10 cellular contexts compared by ENCODE assay signal in the genomic region with DNA sequence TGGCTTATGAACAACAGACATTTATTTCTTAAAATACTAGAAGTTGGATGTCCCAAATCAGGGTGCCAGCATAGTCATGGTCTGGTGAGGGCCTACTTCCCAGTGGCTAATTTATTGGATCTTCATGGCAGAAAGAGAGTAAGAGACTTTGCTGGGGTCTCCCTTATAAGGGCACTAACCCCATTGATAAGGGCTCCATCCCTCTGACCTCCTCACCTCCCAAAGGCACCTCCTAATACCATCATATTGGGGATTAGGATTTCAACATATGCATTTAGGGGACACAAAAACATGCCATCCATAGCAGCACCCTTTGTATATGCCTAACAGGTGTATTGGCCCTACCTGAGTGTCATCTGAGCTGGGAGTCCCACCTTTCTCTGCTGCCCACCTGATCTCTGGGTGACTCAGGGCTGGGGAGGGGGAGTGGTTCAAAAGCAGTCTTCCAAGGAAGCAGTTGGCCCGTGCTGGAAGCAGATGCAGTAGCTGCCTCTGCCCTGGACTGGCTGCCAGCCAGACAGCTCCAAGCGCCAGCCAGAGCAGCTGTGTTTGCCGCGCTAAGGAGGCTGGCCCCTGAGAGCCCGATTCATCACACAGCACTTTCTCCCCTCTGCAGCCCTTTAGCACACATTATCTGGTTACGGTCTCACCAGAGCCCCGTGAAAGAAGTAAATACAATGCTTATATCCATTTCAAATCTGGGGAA.
A peak's percentile ranks its signal among the peaks of the same experiment; 100 is the strongest.
DNase-seq lines count a peak whose midpoint lies in the region; ATAC-seq and TF ChIP-seq lines count a peak whose summit lies in the region.
"Had no signal": no experiment of that assay in that cellular context is flagged by ENCODE, and none has a peak within 500 bp of the region (broad histone marks: within the 10 kb centered on the region; RNA-seq: fewer than 3 reads in every experiment).

No MANE protein-coding gene starts in this region.

- DNase-seq in DMS153 (lab: John Stamatoyannopoulos, UW) = peak; percentile 79
- DNase-seq in NCI-H2196 (lab: John Stamatoyannopoulos, UW; ENCODE audit: unreplicated experiment) = peak; percentile 90
- DNase-seq in epithelial cell of proximal tubule (ENCODE audit: low read depth) = peak; percentile 4
- peak in 45 of 56 donors; percentile 5 to 77 (median 48) for DNase-seq in nucleus accumbens (lab: John Stamatoyannopoulos, UW)
- DNase-seq in SKM-1 treated with dmso at 0.1 percent for 144 hours (lab: John Stamatoyannopoulos, UW; ENCODE audit: unreplicated experiment) = no peak
- DNase-seq in amniotic stem cell (lab: John Stamatoyannopoulos, UW) = no peak
- DNase-seq: stimulated activated naive CD4-positive, alpha-beta T cell had no signal

- no peak for TF ChIP-seq CTCF in epithelial cell of proximal tubule (conservative IDR thresholded peaks at IDR 0.05; ENCODE audit: low read depth, low read length)

- no peak overlapping the region for H3K4me3 ChIP-seq in epithelial cell of proximal tubule (ENCODE audit: low read depth, low read length)
- H3K4me3 ChIP-seq: cardiac muscle cell had no signal

- no peak for ATAC-seq in HG03439 (IDR thresholded peaks at IDR 0.05; ENCODE audit: unreplicated experiment)
- no peak for ATAC-seq in HG03571 (IDR thresholded peaks at IDR 0.05; ENCODE audit: unreplicated experiment)

Comparison
In these comparisons a context has a peak if more than half of its experiments do, and no peak if none do; other contexts are left out.
1. DNase-seq: peak in DMS153 (single experiment), NCI-H2196 (single experiment), epithelial cell of proximal tubule (single experiment) and nucleus accumbens (45 of 56); none in SKM-1 treated with dmso at 0.1 percent for 144 hours (single experiment) and amniotic stem cell (single experiment).